ENCODE assay signal across 16 cellular contexts in genomic region chr11:70244698-70245097, GRCh38. TPM values are rescaled to one million over a fixed set of nuclear protein-coding genes. Genes with fewer than 3 reads are reported as not detected.
A peak's percentile ranks its signal among the peaks of the same experiment; 100 is the strongest.
DNase-seq lines count a peak whose midpoint lies in the region; ATAC-seq, FAIRE-seq and TF ChIP-seq lines count a peak whose summit lies in the region.
"Had no signal": no experiment of that assay in that cellular context is flagged by ENCODE, and none has a peak within 500 bp of the region (broad histone marks: within the 10 kb centered on the region; RNA-seq: fewer than 3 reads in every experiment).

No MANE protein-coding gene starts in this region.

- peaks cover 36% of the 10 kb centered on the region for H3K4me1 Mint-ChIP-seq in astrocyte (ENCODE audit: low read depth, unreplicated experiment)
- H3K4me1 Mint-ChIP-seq: T-helper 17 cell had no signal

- H3K27ac Mint-ChIP-seq in astrocyte (ENCODE audit: unreplicated experiment): peak overlapping the region; percentile 90
- H3K27ac Mint-ChIP-seq: T-helper 17 cell had no signal

- no peaks in the 10 kb centered on the region for H4K20me1 ChIP-seq in astrocyte (ENCODE audit: insufficient read depth, low read length)

- no peak for ATAC-seq in Right ventricle myocardium superior (ENCODE audit: poor library complexity)
- no peak for ATAC-seq in Right ventricle myocardium inferior
- no peak for ATAC-seq in GM18511 (IDR thresholded peaks at IDR 0.05; ENCODE audit: unreplicated experiment)
- ATAC-seq: heart right ventricle, T-helper 17 cell had no signal

- H3K27me3 Mint-ChIP-seq in astrocyte (ENCODE audit: low read depth, unreplicated experiment): peaks cover 2% of the 10 kb centered on the region

- H3K27me3 ChIP-seq in astrocyte (ENCODE audit: insufficient read depth, low read length) (no peaks in the 10 kb centered on the region), BE2C (no peaks in the 10 kb centered on the region; the same call in 1 of the 2 replicates), prostate gland (replicated peaks; ENCODE audit: insufficient read depth) (no peaks in the 10 kb centered on the region)
- H3K27me3 ChIP-seq: ascending aorta had no signal

- peak overlapping the region; percentile 63 for H3K4me2 ChIP-seq in astrocyte (ENCODE audit: low read length)

- H3K4me1 ChIP-seq in astrocyte (ENCODE audit: insufficient read depth, low read length) (peaks cover 42% of the 10 kb centered on the region), BE2C (no peaks in the 10 kb centered on the region), prostate gland (replicated peaks) (no peaks in the 10 kb centered on the region)
- H3K4me1 ChIP-seq: ascending aorta, tibial artery had no signal

- TF ChIP-seq POLR2A in prostate gland (IDR thresholded peaks at IDR 0.05): no peak

- no peak overlapping the region for H3K4me3 Mint-ChIP-seq in astrocyte (ENCODE audit: unreplicated experiment)
- H3K4me3 Mint-ChIP-seq: T-helper 17 cell had no signal

- intact Hi-C loops in Right ventricle myocardium superior (cut with DNase I) (no loop called here), Right ventricle myocardium inferior (cut with DNase I) (no loop called here), prostate gland (cut with DNase I) (no loop called here)

- DNase-seq in Right ventricle myocardium superior (peak; percentile 7), Right ventricle myocardium inferior (ENCODE audit: missing footprints) (no peak), astrocyte (ENCODE audit: low read depth) (peak; percentile 98), islet precursor cell (peak; percentile 57), NCI-H2196 treated with DMSO at 0.1 percent for 48 hours (lab: John Stamatoyannopoulos, UW; ENCODE audit: unreplicated experiment) (no peak), BE2C (no peak), prostate gland (ENCODE audit: low spot score) (no peak)
- DNase-seq: activated CD4-positive, alpha-beta T cell treated with anti-CD3 and anti-CD28 coated beads, Interleukin-2, amount 50 U/mL, for 1 hour; heart right ventricle; NCI-H2227 treated with DMSO at 0.1 percent for 48 hours; stimulated activated CD4-positive, alpha-beta T cell treated with anti-CD3 and anti-CD28 coated beads, Interleukin-15, amount 100 ng/mL, for 24 hours; T-helper 17 cell; tibial artery had no signal

- H3K36me3 ChIP-seq in astrocyte (ENCODE audit: insufficient read depth, low read length) (no peaks in the 10 kb centered on the region), BE2C (no peaks in the 10 kb centered on the region), prostate gland (no peaks in the 10 kb centered on the region)
- H3K36me3 ChIP-seq: ascending aorta, heart right ventricle, tibial artery had no signal

- H2AFZ ChIP-seq in astrocyte (ENCODE audit: low read depth, low read length): no peak overlapping the region

- H3K27ac ChIP-seq in astrocyte (ENCODE audit: low read depth, low read length) (peak overlapping the region; percentile 82), prostate gland (no peak overlapping the region)
- H3K27ac ChIP-seq: ascending aorta, heart right ventricle, tibial artery had no signal

- TF ChIP-seq CTCF in astrocyte (IDR thresholded peaks at IDR 0.05; ENCODE audit: insufficient read depth, low read depth, low read length): no peak
- no peak for TF ChIP-seq CTCF in BE2C (IDR thresholded peaks at IDR 0.05; ENCODE audit: low read depth, low read length)
- no peak for TF ChIP-seq CTCF in prostate gland (IDR thresholded peaks at IDR 0.05)

- H3K9me3 ChIP-seq in astrocyte (ENCODE audit: insufficient read depth, low read depth, low read length) (no peaks in the 10 kb centered on the region), BE2C (no peaks in the 10 kb centered on the region), prostate gland (no peaks in the 10 kb centered on the region)
- H3K9me3 ChIP-seq: ascending aorta, heart right ventricle, tibial artery had no signal

- H3K79me2 ChIP-seq in astrocyte (ENCODE audit: insufficient read depth, low read length): no peaks in the 10 kb centered on the region

- H3K36me3 Mint-ChIP-seq in astrocyte (ENCODE audit: low read depth, unreplicated experiment): no peaks in the 10 kb centered on the region

- peak overlapping the region; percentile 59 for H3K9ac ChIP-seq in astrocyte (ENCODE audit: low read length)

- peaks cover 3% of the 10 kb centered on the region for H3K9me3 Mint-ChIP-seq in astrocyte (ENCODE audit: unreplicated experiment)

- FAIRE-seq in astrocyte (lab: Jason Lieb, UNC): peak; percentile 9
- FAIRE-seq: A204.1 had no signal

- 69% methylated on average over 7 of the region's 7 CpGs for WGBS in prostate gland

- H3K4me3 ChIP-seq in astrocyte (ENCODE audit: insufficient read depth, low read depth, low read length) (no peak overlapping the region), BE2C (ENCODE audit: low read depth, low read length) (no peak overlapping the region), prostate gland (no peak overlapping the region)
- H3K4me3 ChIP-seq: ascending aorta, heart right ventricle, tibial artery had no signal

RNA-seq across cellular contexts. Expression of gene PPFIA1, which starts 25.8 kb away (rescaled TPM):
- total RNA-seq in Right ventricle myocardium superior (41.8 TPM), Right ventricle myocardium inferior (43.8 TPM), astrocyte (48.0 and 54.7 TPM in 2 replicates), prostate gland (10 to 100 TPM; 29.1 to 61.8 TPM)
- polyA plus RNA-seq in BE2C (2012; ENCODE audit: insufficient read depth, insufficient read length, low read depth): 110 TPM

RNA-seq across cellular contexts. Expression of gene FADD, which starts 41.6 kb away (rescaled TPM):
- total RNA-seq in Right ventricle myocardium superior (10.3 TPM), Right ventricle myocardium inferior (12.8 TPM), astrocyte (37.8 and 40.8 TPM in 2 replicates), prostate gland (10 to 100 TPM; 16.0 to 18.4 TPM)
- 48.0 TPM for polyA plus RNA-seq in BE2C (2012; ENCODE audit: insufficient read depth, insufficient read length, low read depth)

Comparison
In these comparisons a context has a peak if more than half of its experiments do, and no peak if none do; other contexts are left out.
1. DNase-seq: peak in Right ventricle myocardium superior (single experiment), astrocyte (single experiment) and islet precursor cell (single experiment); none in Right ventricle myocardium inferior (single experiment), NCI-H2196 treated with DMSO at 0.1 percent for 48 hours (single experiment), BE2C (single experiment) and prostate gland (single experiment).